In the genomic region with DNA sequence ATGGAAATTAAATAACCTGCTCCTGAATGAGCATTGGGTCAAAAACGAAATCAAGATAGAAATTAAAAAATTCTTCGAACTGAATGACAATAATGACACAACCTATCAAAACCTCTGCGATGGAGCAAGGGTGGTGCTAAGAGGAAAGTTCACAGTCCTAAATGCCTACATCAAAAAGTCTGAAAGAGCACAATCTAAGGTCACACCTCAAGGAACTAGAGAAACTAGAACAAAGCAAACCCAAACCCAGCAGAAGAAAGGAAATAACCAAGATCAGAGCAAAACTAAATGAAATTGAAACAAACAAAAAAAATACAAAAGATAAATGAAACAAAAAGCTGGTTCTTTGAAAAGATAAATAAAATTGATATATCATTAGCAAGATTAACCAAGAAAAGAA, we compare ENCODE assay signal across 8 cellular contexts. TPM values are rescaled to one million over a fixed set of nuclear protein-coding genes. Genes with fewer than 3 reads are reported as not detected.
A peak's percentile ranks its signal among the peaks of the same experiment; 100 is the strongest.
DNase-seq lines count a peak whose midpoint lies in the region; ATAC-seq and TF ChIP-seq lines count a peak whose summit lies in the region.
"Not testable (repeated sequence)": the region's sequence is repeated elsewhere in the genome, so short reads cannot be mapped to it uniquely, and the experiment has no call there.

No MANE protein-coding gene starts in this region.

- CTCF ChIA-PET in CD4-positive, alpha-beta T cell (lab: Charles Lee) = interaction anchor here (1.0 to 2.0 kb wide), 2 partner anchors 18 to 124 kb away, joined by 3 to 7 read pairs; no protein-coding TSS in a partner anchor
- CTCF ChIA-PET in activated CD4-positive, alpha-beta T cell treated with anti-CD3 and anti-CD28 coated beads, Interleukin-2, amount 10 ng/mL, durations not matched to agents 7 days and 5 days (lab: Charles Lee) = interaction anchor here (0.7 to 1.4 kb wide), 2 partner anchors 9 to 11 kb away, joined by 3 to 4 read pairs; no protein-coding TSS in a partner anchor

- H3K9me3 ChIP-seq in CD4-positive, alpha-beta T cell (ENCODE audit: control insufficient read depth, low read length) = not testable (repeated sequence)

- ATAC-seq in CD4-positive, alpha-beta T cell (ENCODE audit: poor library complexity); natural killer cell; stimulated activated naive B cell treated with anti-CD40 and anti-IgM and Interleukin-4, amounts not matched to agents 10 μg/mL and 1 μg/mL and 100 μg/mL, for 72 hours (replicated peaks): not testable (repeated sequence)
- ATAC-seq in activated T-cell treated with anti-CD3 and anti-CD28 coated beads, Interleukin-2, amount 50 U/mL, for 4 hours = peak; percentile 69 to 72

- H3K27ac ChIP-seq in CD4-positive, alpha-beta T cell (ENCODE audit: low read depth, low read length) = not testable (repeated sequence)

- DNase-seq in CD4-positive, alpha-beta T cell; activated T-cell treated with anti-CD3 and anti-CD28 coated beads, Interleukin-2, amount 50 U/mL, for 4 hours; natural killer cell; stimulated activated naive B cell treated with anti-CD40 and anti-IgM and Interleukin-4, amounts not matched to agents 10 μg/mL and 1 μg/mL and 100 μg/mL, for 72 hours: not testable (repeated sequence)
- DNase-seq in activated CD4-positive, alpha-beta T cell treated with anti-CD3 and anti-CD28 coated beads, Interleukin-2, amount 10 ng/mL, durations not matched to agents 7 days and 5 days = peak; percentile 40
- DNase-seq in central memory CD4-positive, alpha-beta T cell = peak; percentile 30

- peak overlapping the region; percentile 57 for H3K4me3 Mint-ChIP-seq in CD4-positive, alpha-beta T cell
- peak overlapping the region; percentile 70 for H3K4me3 Mint-ChIP-seq in T-helper 1 cell treated with Interleukin-12 subunit alpha and Interleukin-12 subunit beta and Interleukin-4 antibody, amounts not matched to agents 30 μg/mL and 1 μg/mL, for 36 hours
- H3K4me3 Mint-ChIP-seq in activated CD4-positive, alpha-beta T cell treated with anti-CD3 and anti-CD28 coated beads, Interleukin-2, amount 10 ng/mL, durations not matched to agents 7 days and 5 days = peak overlapping the region; percentile 70
- H3K4me3 Mint-ChIP-seq in activated T-cell treated with anti-CD3 and anti-CD28 coated beads, Interleukin-2, amount 50 U/mL, for 4 hours = peak overlapping the region; percentile 56
- H3K4me3 Mint-ChIP-seq in activated naive CD4-positive, alpha-beta T cell treated with anti-CD3 and anti-CD28 coated beads, Interleukin-2, amount 50 U/mL, for 24 hours = peak overlapping the region; percentile 35
- H3K4me3 Mint-ChIP-seq in natural killer cell = peak overlapping the region; percentile 14
- H3K4me3 Mint-ChIP-seq in stimulated activated naive B cell treated with anti-CD40 and anti-IgM and Interleukin-4, amounts not matched to agents 10 μg/mL and 1 μg/mL and 100 μg/mL, for 72 hours = peak overlapping the region; percentile 2 to 61

- H3K4me1 Mint-ChIP-seq in CD4-positive, alpha-beta T cell (ENCODE audit: low read depth) = peaks cover 69% of the 10 kb centered on the region
- H3K4me1 Mint-ChIP-seq in T-helper 1 cell treated with Interleukin-12 subunit alpha and Interleukin-12 subunit beta and Interleukin-4 antibody, amounts not matched to agents 30 μg/mL and 1 μg/mL, for 36 hours (ENCODE audit: low read depth) = peaks cover 53% of the 10 kb centered on the region
- peaks cover 60% of the 10 kb centered on the region for H3K4me1 Mint-ChIP-seq in activated CD4-positive, alpha-beta T cell treated with anti-CD3 and anti-CD28 coated beads, Interleukin-2, amount 10 ng/mL, durations not matched to agents 7 days and 5 days
- H3K4me1 Mint-ChIP-seq in activated T-cell treated with anti-CD3 and anti-CD28 coated beads, Interleukin-2, amount 50 U/mL, for 4 hours (ENCODE audit: low read depth) = peaks cover 71% of the 10 kb centered on the region
- H3K4me1 Mint-ChIP-seq in activated naive CD4-positive, alpha-beta T cell treated with anti-CD3 and anti-CD28 coated beads, Interleukin-2, amount 50 U/mL, for 24 hours = peaks cover 66% of the 10 kb centered on the region
- peaks cover 59 to 77% of the 10 kb centered on the region in 2 donors for H3K4me1 Mint-ChIP-seq in natural killer cell
- H3K4me1 Mint-ChIP-seq in stimulated activated naive B cell treated with anti-CD40 and anti-IgM and Interleukin-4, amounts not matched to agents 10 μg/mL and 1 μg/mL and 100 μg/mL, for 72 hours = peaks cover 63 to 84% of the 10 kb centered on the region in 2 donors

- H3K27me3 ChIP-seq in CD4-positive, alpha-beta T cell (ENCODE audit: control insufficient read depth, insufficient read depth, low read length) = not testable (repeated sequence)

- TF ChIP-seq CTCF in CD4-positive, alpha-beta T cell (IDR thresholded peaks at IDR 0.05); natural killer cell (IDR thresholded peaks at IDR 0.05): not testable (repeated sequence)

- intact Hi-C loops in CD4-positive, alpha-beta T cell (cut with DNase I, micrococcal nuclease) = loop anchor here in 1 of 2 experiments (5.0 kb wide), 1 partner anchor 124 kb away; no protein-coding TSS in a partner anchor
- intact Hi-C loops in natural killer cell (cut with micrococcal nuclease) = not testable (repeated sequence)

- not testable (repeated sequence) for H3K36me3 Mint-ChIP-seq in CD4-positive, alpha-beta T cell (ENCODE audit: low read depth); natural killer cell
- peaks cover 20% of the 10 kb centered on the region for H3K36me3 Mint-ChIP-seq in T-helper 1 cell treated with Interleukin-12 subunit alpha and Interleukin-12 subunit beta and Interleukin-4 antibody, amounts not matched to agents 30 μg/mL and 1 μg/mL, for 36 hours (ENCODE audit: low read depth)
- H3K36me3 Mint-ChIP-seq in activated CD4-positive, alpha-beta T cell treated with anti-CD3 and anti-CD28 coated beads, Interleukin-2, amount 10 ng/mL, durations not matched to agents 7 days and 5 days (ENCODE audit: low read depth) = peaks cover 33% of the 10 kb centered on the region
- H3K36me3 Mint-ChIP-seq in activated T-cell treated with anti-CD3 and anti-CD28 coated beads, Interleukin-2, amount 50 U/mL, for 4 hours (ENCODE audit: insufficient read depth) = peaks cover 21% of the 10 kb centered on the region
- H3K36me3 Mint-ChIP-seq in activated naive CD4-positive, alpha-beta T cell treated with anti-CD3 and anti-CD28 coated beads, Interleukin-2, amount 50 U/mL, for 24 hours = peaks cover 13% of the 10 kb centered on the region
- peaks cover 26 to 63% of the 10 kb centered on the region in 2 donors for H3K36me3 Mint-ChIP-seq in stimulated activated naive B cell treated with anti-CD40 and anti-IgM and Interleukin-4, amounts not matched to agents 10 μg/mL and 1 μg/mL and 100 μg/mL, for 72 hours

- POLR2A ChIA-PET in CD4-positive, alpha-beta T cell (lab: Charles Lee) = interaction anchor here (0.8 to 1.5 kb wide), 5 partner anchors 9 to 124 kb away, joined by 3 to 7 read pairs (median 6); partner anchors contain the start of gene LYST
- POLR2A ChIA-PET in activated CD4-positive, alpha-beta T cell treated with anti-CD3 and anti-CD28 coated beads, Interleukin-2, amount 10 ng/mL, durations not matched to agents 7 days and 5 days (lab: Charles Lee) = interaction anchor here (1.0 kb wide), 1 partner anchor 22 kb away, joined by 3 read pairs; no protein-coding TSS in a partner anchor

- H3K27ac Mint-ChIP-seq in CD4-positive, alpha-beta T cell = peak overlapping the region; percentile 50
- peak overlapping the region; percentile 56 for H3K27ac Mint-ChIP-seq in T-helper 1 cell treated with Interleukin-12 subunit alpha and Interleukin-12 subunit beta and Interleukin-4 antibody, amounts not matched to agents 30 μg/mL and 1 μg/mL, for 36 hours
- peak overlapping the region; percentile 87 for H3K27ac Mint-ChIP-seq in activated CD4-positive, alpha-beta T cell treated with anti-CD3 and anti-CD28 coated beads, Interleukin-2, amount 10 ng/mL, durations not matched to agents 7 days and 5 days
- H3K27ac Mint-ChIP-seq in activated naive CD4-positive, alpha-beta T cell treated with anti-CD3 and anti-CD28 coated beads, Interleukin-2, amount 50 U/mL, for 24 hours = peak overlapping the region; percentile 24
- H3K27ac Mint-ChIP-seq in natural killer cell = peak overlapping the region; percentile 50 to 78
- peak overlapping the region; percentile 33 for H3K27ac Mint-ChIP-seq in stimulated activated naive B cell treated with anti-CD40 and anti-IgM and Interleukin-4, amounts not matched to agents 10 μg/mL and 1 μg/mL and 100 μg/mL, for 72 hours

- H3K27me3 Mint-ChIP-seq in CD4-positive, alpha-beta T cell; T-helper 1 cell treated with Interleukin-12 subunit alpha and Interleukin-12 subunit beta and Interleukin-4 antibody, amounts not matched to agents 30 μg/mL and 1 μg/mL, for 36 hours (ENCODE audit: low read depth); activated CD4-positive, alpha-beta T cell treated with anti-CD3 and anti-CD28 coated beads, Interleukin-2, amount 10 ng/mL, durations not matched to agents 7 days and 5 days; activated T-cell treated with anti-CD3 and anti-CD28 coated beads, Interleukin-2, amount 50 U/mL, for 4 hours (ENCODE audit: low read depth); activated naive CD4-positive, alpha-beta T cell treated with anti-CD3 and anti-CD28 coated beads, Interleukin-2, amount 50 U/mL, for 24 hours; natural killer cell (ENCODE audit: low read depth in 2 of 2); stimulated activated naive B cell treated with anti-CD40 and anti-IgM and Interleukin-4, amounts not matched to agents 10 μg/mL and 1 μg/mL and 100 μg/mL, for 72 hours: not testable (repeated sequence)

- not testable (repeated sequence) for H3K9me3 Mint-ChIP-seq in CD4-positive, alpha-beta T cell; T-helper 1 cell treated with Interleukin-12 subunit alpha and Interleukin-12 subunit beta and Interleukin-4 antibody, amounts not matched to agents 30 μg/mL and 1 μg/mL, for 36 hours; activated naive CD4-positive, alpha-beta T cell treated with anti-CD3 and anti-CD28 coated beads, Interleukin-2, amount 50 U/mL, for 24 hours; natural killer cell
- H3K9me3 Mint-ChIP-seq in activated CD4-positive, alpha-beta T cell treated with anti-CD3 and anti-CD28 coated beads, Interleukin-2, amount 10 ng/mL, durations not matched to agents 7 days and 5 days = peaks cover 10% of the 10 kb centered on the region
- H3K9me3 Mint-ChIP-seq in activated T-cell treated with anti-CD3 and anti-CD28 coated beads, Interleukin-2, amount 50 U/mL, for 4 hours = peaks cover 12% of the 10 kb centered on the region
- H3K9me3 Mint-ChIP-seq in stimulated activated naive B cell treated with anti-CD40 and anti-IgM and Interleukin-4, amounts not matched to agents 10 μg/mL and 1 μg/mL and 100 μg/mL, for 72 hours = peaks cover 8 to 26% of the 10 kb centered on the region in 2 donors

RNA-seq across cellular contexts. Expression of gene LYST, which starts 18.5 kb away (rescaled TPM):
- 10 to 100 TPM; 24.9 to 26.8 TPM for total RNA-seq in CD4-positive, alpha-beta T cell
- 10 to 100 TPM; 24.7 to 26.8 TPM for total RNA-seq in activated CD4-positive, alpha-beta T cell treated with anti-CD3 and anti-CD28 coated beads, Interleukin-2, amount 10 ng/mL, durations not matched to agents 7 days and 5 days
- 10 to 100 TPM; 30.3 to 35.2 (median 33.7) TPM for total RNA-seq in activated T-cell treated with anti-CD3 and anti-CD28 coated beads, Interleukin-2, amount 50 U/mL, for 4 hours
- 100 to 1,000 TPM in 1 of 3 donors, 10 to 100 TPM in 2; 89.9 to 115 (median 93.6) TPM for total RNA-seq in natural killer cell

Comparison
In these comparisons a context has a peak if more than half of its experiments do, and no peak if none do; other contexts are left out.
1. H3K27ac Mint-ChIP-seq: peak in every context shown above with its lines; median percentile 87 in activated CD4-positive, alpha-beta T cell treated with anti-CD3 and anti-CD28 coated beads, Interleukin-2, amount 10 ng/mL, durations not matched to agents 7 days and 5 days; 64 in natural killer cell; 56 in T-helper 1 cell treated with Interleukin-12 subunit alpha and Interleukin-12 subunit beta and Interleukin-4 antibody, amounts not matched to agents 30 μg/mL and 1 μg/mL, for 36 hours; 50 in CD4-positive, alpha-beta T cell; 33 in stimulated activated naive B cell treated with anti-CD40 and anti-IgM and Interleukin-4, amounts not matched to agents 10 μg/mL and 1 μg/mL and 100 μg/mL, for 72 hours; 24 in activated naive CD4-positive, alpha-beta T cell treated with anti-CD3 and anti-CD28 coated beads, Interleukin-2, amount 50 U/mL, for 24 hours.
2. H3K4me3 Mint-ChIP-seq: peak in every context shown above with its lines; median percentile 70 in T-helper 1 cell treated with Interleukin-12 subunit alpha and Interleukin-12 subunit beta and Interleukin-4 antibody, amounts not matched to agents 30 μg/mL and 1 μg/mL, for 36 hours; 70 in activated CD4-positive, alpha-beta T cell treated with anti-CD3 and anti-CD28 coated beads, Interleukin-2, amount 10 ng/mL, durations not matched to agents 7 days and 5 days; 57 in CD4-positive, alpha-beta T cell; 56 in activated T-cell treated with anti-CD3 and anti-CD28 coated beads, Interleukin-2, amount 50 U/mL, for 4 hours; 35 in activated naive CD4-positive, alpha-beta T cell treated with anti-CD3 and anti-CD28 coated beads, Interleukin-2, amount 50 U/mL, for 24 hours; 32 in stimulated activated naive B cell treated with anti-CD40 and anti-IgM and Interleukin-4, amounts not matched to agents 10 μg/mL and 1 μg/mL and 100 μg/mL, for 72 hours; 14 in natural killer cell.